ENCODE assay signal across 1 cellular context in genomic region chr10:51699475-51700227, GRCh38.
TF ChIP-seq lines count a peak whose summit lies in the region.

CSTF2T (minus strand) TSS chr10:51699595; CDS start chr10:51699549, 46 bp downstream.

TF ChIP-seq in GM12878, 131 proteins besides CTCF, POLR2A, EP300 and RAD21 (continued from another document and continues in another):
- no peak for TF ChIP-seq CUX1 (IDR thresholded peaks at IDR 0.05; ENCODE audit: insufficient replicate concordance, low read depth, low read length)
- TF ChIP-seq NFIC (IDR thresholded peaks at IDR 0.05; ENCODE audit: low read depth, low read length): peak; percentile 82; the same call in 1 of the 2 replicates
- no peak for TF ChIP-seq WRNIP1 (IDR thresholded peaks at IDR 0.05; ENCODE audit: borderline replicate concordance, low read depth, low read length)
- no peak for TF ChIP-seq TCF7 (IDR thresholded peaks at IDR 0.05; ENCODE audit: borderline replicate concordance)
- no peak for TF ChIP-seq MEF2A (IDR thresholded peaks at IDR 0.05; ENCODE audit: insufficient read depth, low read depth, low read length)
- no peak for TF ChIP-seq YBX1 (IDR thresholded peaks at IDR 0.05)
- peak; percentile 74 for TF ChIP-seq IRF4 (IDR thresholded peaks at IDR 0.05; ENCODE audit: low read depth, low read length)
- no peak for TF ChIP-seq ZBTB33 (IDR thresholded peaks at IDR 0.05)
- no peak for TF ChIP-seq ZNF622 (IDR thresholded peaks at IDR 0.05)
- TF ChIP-seq USF2 (IDR thresholded peaks at IDR 0.05; ENCODE audit: borderline replicate concordance, low read depth, low read length): no peak
- TF ChIP-seq E2F4 (IDR thresholded peaks at IDR 0.05; ENCODE audit: low read depth, low read length): peak; percentile 89
- TF ChIP-seq MTA3 (IDR thresholded peaks at IDR 0.05; ENCODE audit: borderline replicate concordance, low read length): no peak
- no peak for TF ChIP-seq ZNF384 (IDR thresholded peaks at IDR 0.05; ENCODE audit: borderline replicate concordance, low read depth, low read length)
- no peak for TF ChIP-seq KAT2A (conservative IDR thresholded peaks at IDR 0.05; ENCODE audit: control insufficient read depth, low read depth, low read length)
- 0 out of 2 replicates have a peak, but pooled peaks have one; percentile 32 for TF ChIP-seq LARP7 (IDR thresholded peaks at IDR 0.05)
- no peak for TF ChIP-seq HDAC6 (IDR thresholded peaks at IDR 0.05; ENCODE audit: unreplicated experiment)
- no peak for TF ChIP-seq HDAC2 (IDR thresholded peaks at IDR 0.05)
- peak; percentile 86 for TF ChIP-seq SKIL (IDR thresholded peaks at IDR 0.05; ENCODE audit: low read depth, poor library complexity, severe bottlenecking)
- TF ChIP-seq SIX5 (IDR thresholded peaks at IDR 0.05; ENCODE audit: low read depth, low read length, severe bottlenecking): peak; percentile 76
- peak; percentile 93; the same call in 1 of the 2 replicates for TF ChIP-seq ZNF207 (IDR thresholded peaks at IDR 0.05; ENCODE audit: borderline replicate concordance)
- no peak for TF ChIP-seq MYC (IDR thresholded peaks at IDR 0.05; ENCODE audit: insufficient read depth, insufficient read length, insufficient replicate concordance, low read length, severe bottlenecking)
- TF ChIP-seq PRDM15 (CRISPR knock-in tag; IDR thresholded peaks at IDR 0.05): no peak
- TF ChIP-seq SREBF2 (IDR thresholded peaks at IDR 0.05; ENCODE audit: low read length): peak; percentile 68; the same call in 1 of the 2 replicates
- no peak for TF ChIP-seq SMARCA5 (IDR thresholded peaks at IDR 0.05)
- TF ChIP-seq RB1 (IDR thresholded peaks at IDR 0.05; ENCODE audit: borderline replicate concordance): peak; percentile 90
- TF ChIP-seq POLR2AphosphoS5 (IDR thresholded peaks at IDR 0.05; ENCODE audit: low read length): peak; percentile 89
- no peak for TF ChIP-seq HSF1 (IDR thresholded peaks at IDR 0.05; ENCODE audit: low read depth, low read length)
- TF ChIP-seq ETV6 (conservative IDR thresholded peaks at IDR 0.05 in 1 of 2, IDR thresholded peaks at IDR 0.05 in 1 of 2; ENCODE audit: borderline replicate concordance in 1 of 2, low read depth in 1 of 2): peak; percentile 96 to 100
- TF ChIP-seq RCOR1 (conservative IDR thresholded peaks at IDR 0.05; ENCODE audit: low read depth, low read length): 0 out of 2 replicates have a peak, but pooled peaks have one; percentile 67
- no peak for TF ChIP-seq IRF3 (IDR thresholded peaks at IDR 0.05)
- TF ChIP-seq SRF (IDR thresholded peaks at IDR 0.05; ENCODE audit: low read depth in 2 of 2, low read length in 2 of 2): peak in 1 of 2 experiments; percentile 87; a peak in 2 of 4 replicates
- no peak for TF ChIP-seq ZNF592 (IDR thresholded peaks at IDR 0.05)
- no peak for TF ChIP-seq CHD1 (IDR thresholded peaks at IDR 0.05; ENCODE audit: low read depth, low read length)
- TF ChIP-seq ATF7 (IDR thresholded peaks at IDR 0.05; ENCODE audit: low read depth): peak; percentile 93
- TF ChIP-seq ZNF217 (IDR thresholded peaks at IDR 0.05): no peak
- TF ChIP-seq ZSCAN29 (IDR thresholded peaks at IDR 0.05): peak; percentile 80
- no peak for TF ChIP-seq CBX3 (IDR thresholded peaks at IDR 0.05; ENCODE audit: borderline replicate concordance, low read depth)
